In the genomic region with DNA sequence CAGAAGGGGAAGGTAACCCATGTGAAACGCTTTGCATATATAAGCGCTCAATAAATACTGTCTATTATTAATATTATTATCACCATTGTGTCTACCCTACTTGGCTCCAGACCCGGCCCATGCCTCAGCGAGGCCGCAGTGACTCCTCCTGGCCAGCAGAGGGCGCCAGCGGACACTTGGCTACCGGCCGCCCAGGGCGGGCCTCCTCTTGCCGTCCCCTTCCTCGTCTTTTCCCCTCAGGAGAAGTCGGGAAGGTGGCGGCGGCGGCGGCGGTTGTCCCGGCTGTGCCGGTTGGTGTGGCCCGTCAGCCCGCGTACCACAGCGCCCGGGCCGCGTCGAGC, we compare ENCODE assay signal across 1 cellular context.
TF ChIP-seq lines count a peak whose summit lies in the region.

A gene with protein sequence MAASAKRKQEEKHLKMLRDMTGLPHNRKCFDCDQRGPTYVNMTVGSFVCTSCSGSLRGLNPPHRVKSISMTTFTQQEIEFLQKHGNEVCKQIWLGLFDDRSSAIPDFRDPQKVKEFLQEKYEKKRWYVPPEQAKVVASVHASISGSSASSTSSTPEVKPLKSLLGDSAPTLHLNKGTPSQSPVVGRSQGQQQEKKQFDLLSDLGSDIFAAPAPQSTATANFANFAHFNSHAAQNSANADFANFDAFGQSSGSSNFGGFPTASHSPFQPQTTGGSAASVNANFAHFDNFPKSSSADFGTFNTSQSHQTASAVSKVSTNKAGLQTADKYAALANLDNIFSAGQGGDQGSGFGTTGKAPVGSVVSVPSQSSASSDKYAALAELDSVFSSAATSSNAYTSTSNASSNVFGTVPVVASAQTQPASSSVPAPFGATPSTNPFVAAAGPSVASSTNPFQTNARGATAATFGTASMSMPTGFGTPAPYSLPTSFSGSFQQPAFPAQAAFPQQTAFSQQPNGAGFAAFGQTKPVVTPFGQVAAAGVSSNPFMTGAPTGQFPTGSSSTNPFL (plus strand): TSS at position 233 of the 341 bp plus-strand sequence. CDS start 266 bp downstream, outside the sequence.

TF ChIP-seq in HepG2, 621 proteins besides CTCF, POLR2A, EP300 and RAD21 (continued from another document and continues in another):
- TF ChIP-seq, protein P1, sequence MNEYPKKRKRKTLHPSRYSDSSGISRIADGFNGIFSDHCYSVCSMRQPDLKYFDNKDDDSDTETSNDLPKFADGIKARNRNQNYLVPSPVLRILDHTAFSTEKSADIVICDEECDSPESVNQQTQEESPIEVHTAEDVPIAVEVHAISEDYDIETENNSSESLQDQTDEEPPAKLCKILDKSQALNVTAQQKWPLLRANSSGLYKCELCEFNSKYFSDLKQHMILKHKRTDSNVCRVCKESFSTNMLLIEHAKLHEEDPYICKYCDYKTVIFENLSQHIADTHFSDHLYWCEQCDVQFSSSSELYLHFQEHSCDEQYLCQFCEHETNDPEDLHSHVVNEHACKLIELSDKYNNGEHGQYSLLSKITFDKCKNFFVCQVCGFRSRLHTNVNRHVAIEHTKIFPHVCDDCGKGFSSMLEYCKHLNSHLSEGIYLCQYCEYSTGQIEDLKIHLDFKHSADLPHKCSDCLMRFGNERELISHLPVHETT (CRISPR knock-in tag; conservative IDR thresholded peaks at IDR 0.05), result 0 out of 2 replicates have a peak, but pooled peaks have one; percentile 54
- TF ChIP-seq ZSCAN22 (CRISPR knock-in tag; IDR thresholded peaks at IDR 0.05) (no peak), MIER3 (CRISPR knock-in tag; IDR thresholded peaks at IDR 0.05; ENCODE audit: borderline replicate concordance) (peak; percentile 52; the same call in 1 of the 2 replicates), ZNF878 (CRISPR knock-in tag; IDR thresholded peaks at IDR 0.05) (0 out of 2 replicates have a peak, but pooled peaks have one; percentile 35), NFE2 (CRISPR knock-in tag; IDR thresholded peaks at IDR 0.05) (no peak), SNAI1 (CRISPR knock-in tag; IDR thresholded peaks at IDR 0.05; ENCODE audit: borderline replicate concordance) (no peak), SOX5 (CRISPR knock-in tag; IDR thresholded peaks at IDR 0.05; ENCODE audit: borderline replicate concordance) (peak; percentile 48; the same call in 1 of the 2 replicates), PHF20 (CRISPR knock-in tag; IDR thresholded peaks at IDR 0.05) (peak; percentile 75), ZNF879 (CRISPR knock-in tag; IDR thresholded peaks at IDR 0.05) (no peak), SAP130 (CRISPR knock-in tag; IDR thresholded peaks at IDR 0.05; ENCODE audit: low read depth) (peak; percentile 83), ZNF10 (CRISPR knock-in tag; IDR thresholded peaks at IDR 0.05; ENCODE audit: borderline replicate concordance, low read depth) (no peak), DNMT3B (CRISPR knock-in tag; conservative IDR thresholded peaks at IDR 0.05) (peak; percentile 78; the same call in 1 of the 2 replicates), ADNP (CRISPR knock-in tag; IDR thresholded peaks at IDR 0.05) (no peak), SP4 (CRISPR knock-in tag; IDR thresholded peaks at IDR 0.05) (peak; percentile 79), ZNF598 (CRISPR knock-in tag; IDR thresholded peaks at IDR 0.05; ENCODE audit: borderline replicate concordance) (0 out of 2 replicates have a peak, but pooled peaks have one; percentile 26), ISL2 (CRISPR knock-in tag; IDR thresholded peaks at IDR 0.05) (peak; percentile 65; the same call in 1 of the 2 replicates), KDM2A (CRISPR knock-in tag; IDR thresholded peaks at IDR 0.05; ENCODE audit: borderline replicate concordance, low read depth) (peak; percentile 97), KDM4B (CRISPR knock-in tag; IDR thresholded peaks at IDR 0.05) (peak; percentile 58; the same call in 1 of the 2 replicates), ZNF143 (CRISPR knock-in tag; IDR thresholded peaks at IDR 0.05) (peak; percentile 73), FOXO1 (CRISPR knock-in tag; IDR thresholded peaks at IDR 0.05) (peak; percentile 52; the same call in 1 of the 2 replicates), RBM39 (IDR thresholded peaks at IDR 0.05; ENCODE audit: low read depth, low read length, poor library complexity, severe bottlenecking) (peak; percentile 93), NCOA2 (CRISPR knock-in tag; IDR thresholded peaks at IDR 0.05) (peak; percentile 37; the same call in 1 of the 2 replicates), NR2C2 (CRISPR knock-in tag; IDR thresholded peaks at IDR 0.05; ENCODE audit: borderline replicate concordance) (peak; percentile 51; the same call in 1 of the 2 replicates), ZNF121 (CRISPR knock-in tag; IDR thresholded peaks at IDR 0.05) (peak; percentile 61; the same call in 1 of the 2 replicates), ZNF264 (CRISPR knock-in tag; IDR thresholded peaks at IDR 0.05) (0 out of 2 replicates have a peak, but pooled peaks have one; percentile 28), DPF2 (CRISPR knock-in tag; IDR thresholded peaks at IDR 0.05; ENCODE audit: borderline replicate concordance, low read depth) (no peak), ZNF329 (CRISPR knock-in tag; IDR thresholded peaks at IDR 0.05; ENCODE audit: low read depth) (peak; percentile 77; the same call in 1 of the 2 replicates), ZNF343 (CRISPR knock-in tag; IDR thresholded peaks at IDR 0.05) (peak; percentile 81), GTF2F1 (IDR thresholded peaks at IDR 0.05; ENCODE audit: low read length) (no peak), RNF2 (conservative IDR thresholded peaks at IDR 0.05; ENCODE audit: low read depth) (no peak)
- TF ChIP-seq, protein P2, sequence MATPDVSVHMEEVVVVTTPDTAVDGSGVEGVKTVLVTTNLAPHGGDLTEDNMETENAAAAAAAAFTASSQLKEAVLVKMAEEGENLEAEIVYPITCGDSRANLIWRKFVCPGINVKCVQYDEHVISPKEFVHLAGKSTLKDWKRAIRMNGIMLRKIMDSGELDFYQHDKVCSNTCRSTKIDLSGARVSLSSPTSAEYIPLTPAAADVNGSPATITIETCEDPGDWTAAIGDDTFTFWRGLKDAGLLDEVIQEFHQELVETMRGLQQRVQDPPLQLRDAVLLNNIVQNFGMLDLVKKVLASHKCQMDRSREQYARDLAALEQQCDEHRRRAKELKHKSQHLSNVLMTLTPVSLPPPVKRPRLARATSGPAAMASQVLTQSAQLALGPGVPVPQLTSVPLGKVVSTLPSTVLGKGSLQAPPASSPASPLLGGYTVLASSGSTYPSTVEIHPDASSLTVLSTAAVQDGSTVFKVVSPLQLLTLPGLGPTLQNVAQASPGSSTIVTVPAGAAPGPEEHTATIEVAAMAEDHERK (CRISPR knock-in tag; IDR thresholded peaks at IDR 0.05; ENCODE audit: low read depth), result 0 out of 2 replicates have a peak, but pooled peaks have one; percentile 60
- TF ChIP-seq, protein P3, sequence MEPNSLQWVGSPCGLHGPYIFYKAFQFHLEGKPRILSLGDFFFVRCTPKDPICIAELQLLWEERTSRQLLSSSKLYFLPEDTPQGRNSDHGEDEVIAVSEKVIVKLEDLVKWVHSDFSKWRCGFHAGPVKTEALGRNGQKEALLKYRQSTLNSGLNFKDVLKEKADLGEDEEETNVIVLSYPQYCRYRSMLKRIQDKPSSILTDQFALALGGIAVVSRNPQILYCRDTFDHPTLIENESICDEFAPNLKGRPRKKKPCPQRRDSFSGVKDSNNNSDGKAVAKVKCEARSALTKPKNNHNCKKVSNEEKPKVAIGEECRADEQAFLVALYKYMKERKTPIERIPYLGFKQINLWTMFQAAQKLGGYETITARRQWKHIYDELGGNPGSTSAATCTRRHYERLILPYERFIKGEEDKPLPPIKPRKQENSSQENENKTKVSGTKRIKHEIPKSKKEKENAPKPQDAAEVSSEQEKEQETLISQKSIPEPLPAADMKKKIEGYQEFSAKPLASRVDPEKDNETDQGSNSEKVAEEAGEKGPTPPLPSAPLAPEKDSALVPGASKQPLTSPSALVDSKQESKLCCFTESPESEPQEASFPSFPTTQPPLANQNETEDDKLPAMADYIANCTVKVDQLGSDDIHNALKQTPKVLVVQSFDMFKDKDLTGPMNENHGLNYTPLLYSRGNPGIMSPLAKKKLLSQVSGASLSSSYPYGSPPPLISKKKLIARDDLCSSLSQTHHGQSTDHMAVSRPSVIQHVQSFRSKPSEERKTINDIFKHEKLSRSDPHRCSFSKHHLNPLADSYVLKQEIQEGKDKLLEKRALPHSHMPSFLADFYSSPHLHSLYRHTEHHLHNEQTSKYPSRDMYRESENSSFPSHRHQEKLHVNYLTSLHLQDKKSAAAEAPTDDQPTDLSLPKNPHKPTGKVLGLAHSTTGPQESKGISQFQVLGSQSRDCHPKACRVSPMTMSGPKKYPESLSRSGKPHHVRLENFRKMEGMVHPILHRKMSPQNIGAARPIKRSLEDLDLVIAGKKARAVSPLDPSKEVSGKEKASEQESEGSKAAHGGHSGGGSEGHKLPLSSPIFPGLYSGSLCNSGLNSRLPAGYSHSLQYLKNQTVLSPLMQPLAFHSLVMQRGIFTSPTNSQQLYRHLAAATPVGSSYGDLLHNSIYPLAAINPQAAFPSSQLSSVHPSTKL (CRISPR knock-in tag; IDR thresholded peaks at IDR 0.05), result peak; percentile 76
- TF ChIP-seq, protein P4, sequence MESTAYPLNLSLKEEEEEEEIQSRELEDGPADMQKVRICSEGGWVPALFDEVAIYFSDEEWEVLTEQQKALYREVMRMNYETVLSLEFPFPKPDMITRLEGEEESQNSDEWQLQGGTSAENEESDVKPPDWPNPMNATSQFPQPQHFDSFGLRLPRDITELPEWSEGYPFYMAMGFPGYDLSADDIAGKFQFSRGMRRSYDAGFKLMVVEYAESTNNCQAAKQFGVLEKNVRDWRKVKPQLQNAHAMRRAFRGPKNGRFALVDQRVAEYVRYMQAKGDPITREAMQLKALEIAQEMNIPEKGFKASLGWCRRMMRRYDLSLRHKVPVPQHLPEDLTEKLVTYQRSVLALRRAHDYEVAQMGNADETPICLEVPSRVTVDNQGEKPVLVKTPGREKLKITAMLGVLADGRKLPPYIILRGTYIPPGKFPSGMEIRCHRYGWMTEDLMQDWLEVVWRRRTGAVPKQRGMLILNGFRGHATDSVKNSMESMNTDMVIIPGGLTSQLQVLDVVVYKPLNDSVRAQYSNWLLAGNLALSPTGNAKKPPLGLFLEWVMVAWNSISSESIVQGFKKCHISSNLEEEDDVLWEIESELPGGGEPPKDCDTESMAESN (CRISPR knock-in tag; conservative IDR thresholded peaks at IDR 0.05), result peak; percentile 81; the same call in 1 of the 2 replicates
- TF ChIP-seq, protein P5, sequence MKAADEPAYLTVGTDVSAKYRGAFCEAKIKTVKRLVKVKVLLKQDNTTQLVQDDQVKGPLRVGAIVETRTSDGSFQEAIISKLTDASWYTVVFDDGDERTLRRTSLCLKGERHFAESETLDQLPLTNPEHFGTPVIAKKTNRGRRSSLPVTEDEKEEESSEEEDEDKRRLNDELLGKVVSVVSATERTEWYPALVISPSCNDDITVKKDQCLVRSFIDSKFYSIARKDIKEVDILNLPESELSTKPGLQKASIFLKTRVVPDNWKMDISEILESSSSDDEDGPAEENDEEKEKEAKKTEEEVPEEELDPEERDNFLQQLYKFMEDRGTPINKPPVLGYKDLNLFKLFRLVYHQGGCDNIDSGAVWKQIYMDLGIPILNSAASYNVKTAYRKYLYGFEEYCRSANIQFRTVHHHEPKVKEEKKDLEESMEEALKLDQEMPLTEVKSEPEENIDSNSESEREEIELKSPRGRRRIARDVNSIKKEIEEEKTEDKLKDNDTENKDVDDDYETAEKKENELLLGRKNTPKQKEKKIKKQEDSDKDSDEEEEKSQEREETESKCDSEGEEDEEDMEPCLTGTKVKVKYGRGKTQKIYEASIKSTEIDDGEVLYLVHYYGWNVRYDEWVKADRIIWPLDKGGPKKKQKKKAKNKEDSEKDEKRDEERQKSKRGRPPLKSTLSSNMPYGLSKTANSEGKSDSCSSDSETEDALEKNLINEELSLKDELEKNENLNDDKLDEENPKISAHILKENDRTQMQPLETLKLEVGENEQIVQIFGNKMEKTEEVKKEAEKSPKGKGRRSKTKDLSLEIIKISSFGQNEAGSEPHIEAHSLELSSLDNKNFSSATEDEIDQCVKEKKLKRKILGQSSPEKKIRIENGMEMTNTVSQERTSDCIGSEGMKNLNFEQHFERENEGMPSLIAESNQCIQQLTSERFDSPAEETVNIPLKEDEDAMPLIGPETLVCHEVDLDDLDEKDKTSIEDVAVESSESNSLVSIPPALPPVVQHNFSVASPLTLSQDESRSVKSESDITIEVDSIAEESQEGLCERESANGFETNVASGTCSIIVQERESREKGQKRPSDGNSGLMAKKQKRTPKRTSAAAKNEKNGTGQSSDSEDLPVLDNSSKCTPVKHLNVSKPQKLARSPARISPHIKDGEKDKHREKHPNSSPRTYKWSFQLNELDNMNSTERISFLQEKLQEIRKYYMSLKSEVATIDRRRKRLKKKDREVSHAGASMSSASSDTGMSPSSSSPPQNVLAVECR (CRISPR knock-in tag; IDR thresholded peaks at IDR 0.05; ENCODE audit: borderline replicate concordance), result peak; percentile 85; the same call in 1 of the 2 replicates
- TF ChIP-seq, protein P6, sequence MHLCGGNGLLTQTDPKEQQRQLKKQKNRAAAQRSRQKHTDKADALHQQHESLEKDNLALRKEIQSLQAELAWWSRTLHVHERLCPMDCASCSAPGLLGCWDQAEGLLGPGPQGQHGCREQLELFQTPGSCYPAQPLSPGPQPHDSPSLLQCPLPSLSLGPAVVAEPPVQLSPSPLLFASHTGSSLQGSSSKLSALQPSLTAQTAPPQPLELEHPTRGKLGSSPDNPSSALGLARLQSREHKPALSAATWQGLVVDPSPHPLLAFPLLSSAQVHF (CRISPR knock-in tag; IDR thresholded peaks at IDR 0.05), result no peak
- TF ChIP-seq, protein P7, sequence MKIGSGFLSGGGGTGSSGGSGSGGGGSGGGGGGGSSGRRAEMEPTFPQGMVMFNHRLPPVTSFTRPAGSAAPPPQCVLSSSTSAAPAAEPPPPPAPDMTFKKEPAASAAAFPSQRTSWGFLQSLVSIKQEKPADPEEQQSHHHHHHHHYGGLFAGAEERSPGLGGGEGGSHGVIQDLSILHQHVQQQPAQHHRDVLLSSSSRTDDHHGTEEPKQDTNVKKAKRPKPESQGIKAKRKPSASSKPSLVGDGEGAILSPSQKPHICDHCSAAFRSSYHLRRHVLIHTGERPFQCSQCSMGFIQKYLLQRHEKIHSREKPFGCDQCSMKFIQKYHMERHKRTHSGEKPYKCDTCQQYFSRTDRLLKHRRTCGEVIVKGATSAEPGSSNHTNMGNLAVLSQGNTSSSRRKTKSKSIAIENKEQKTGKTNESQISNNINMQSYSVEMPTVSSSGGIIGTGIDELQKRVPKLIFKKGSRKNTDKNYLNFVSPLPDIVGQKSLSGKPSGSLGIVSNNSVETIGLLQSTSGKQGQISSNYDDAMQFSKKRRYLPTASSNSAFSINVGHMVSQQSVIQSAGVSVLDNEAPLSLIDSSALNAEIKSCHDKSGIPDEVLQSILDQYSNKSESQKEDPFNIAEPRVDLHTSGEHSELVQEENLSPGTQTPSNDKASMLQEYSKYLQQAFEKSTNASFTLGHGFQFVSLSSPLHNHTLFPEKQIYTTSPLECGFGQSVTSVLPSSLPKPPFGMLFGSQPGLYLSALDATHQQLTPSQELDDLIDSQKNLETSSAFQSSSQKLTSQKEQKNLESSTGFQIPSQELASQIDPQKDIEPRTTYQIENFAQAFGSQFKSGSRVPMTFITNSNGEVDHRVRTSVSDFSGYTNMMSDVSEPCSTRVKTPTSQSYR (CRISPR knock-in tag; IDR thresholded peaks at IDR 0.05; ENCODE audit: borderline replicate concordance), result peak; percentile 24; the same call in 1 of the 2 replicates
- TF ChIP-seq, protein P8, sequence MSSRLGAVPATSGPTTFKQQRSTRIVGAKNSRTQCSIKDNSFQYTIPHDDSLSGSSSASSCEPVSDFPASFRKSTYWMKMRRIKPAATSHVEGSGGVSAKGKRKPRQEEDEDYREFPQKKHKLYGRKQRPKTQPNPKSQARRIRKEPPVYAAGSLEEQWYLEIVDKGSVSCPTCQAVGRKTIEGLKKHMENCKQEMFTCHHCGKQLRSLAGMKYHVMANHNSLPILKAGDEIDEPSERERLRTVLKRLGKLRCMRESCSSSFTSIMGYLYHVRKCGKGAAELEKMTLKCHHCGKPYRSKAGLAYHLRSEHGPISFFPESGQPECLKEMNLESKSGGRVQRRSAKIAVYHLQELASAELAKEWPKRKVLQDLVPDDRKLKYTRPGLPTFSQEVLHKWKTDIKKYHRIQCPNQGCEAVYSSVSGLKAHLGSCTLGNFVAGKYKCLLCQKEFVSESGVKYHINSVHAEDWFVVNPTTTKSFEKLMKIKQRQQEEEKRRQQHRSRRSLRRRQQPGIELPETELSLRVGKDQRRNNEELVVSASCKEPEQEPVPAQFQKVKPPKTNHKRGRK (CRISPR knock-in tag; IDR thresholded peaks at IDR 0.05), result no peak
